ENCODE assay signal across 1 cellular context in the genomic region with DNA sequence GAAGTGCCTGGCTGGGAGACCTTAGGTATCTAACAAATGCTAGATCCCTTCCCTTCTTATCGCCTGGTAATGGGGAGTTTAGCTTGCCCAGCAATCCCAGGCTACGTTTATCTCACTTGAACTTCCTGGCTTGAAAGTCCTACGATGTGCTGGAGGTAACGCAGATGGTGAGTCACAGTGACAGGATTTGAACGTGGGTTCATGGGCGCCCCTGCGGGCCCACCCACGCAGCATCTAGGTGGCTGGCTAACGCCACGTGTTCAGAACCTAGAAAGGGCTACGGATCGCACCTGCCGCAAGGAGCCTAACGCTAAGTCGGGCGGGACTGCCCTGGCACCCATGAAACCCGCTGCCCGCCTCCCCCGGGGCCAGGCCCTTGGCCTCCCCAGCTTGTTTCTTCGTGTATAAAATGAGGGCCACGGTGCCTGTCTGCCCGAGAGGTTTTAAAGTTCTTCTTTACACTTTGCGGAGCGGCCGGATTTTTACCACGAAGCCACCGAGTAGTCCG.
TF ChIP-seq lines count a peak whose summit lies in the region.

No MANE protein-coding gene starts in this region.

TF ChIP-seq in A549, 52 proteins besides CTCF, POLR2A, EP300 and RAD21 (continued from another document):
- TF ChIP-seq USF2 (IDR thresholded peaks at IDR 0.05) (peak; percentile 75), EHMT2 (IDR thresholded peaks at IDR 0.05; ENCODE audit: low read depth) (no peak), FOXS1 (CRISPR knock-in tag; IDR thresholded peaks at IDR 0.05) (peak; percentile 70), MAZ (IDR thresholded peaks at IDR 0.05; ENCODE audit: borderline replicate concordance, low read depth, low read length) (no peak), EHF (CRISPR knock-in tag; IDR thresholded peaks at IDR 0.05) (peak; percentile 86), ZNF302 (CRISPR knock-in tag; IDR thresholded peaks at IDR 0.05) (no peak; the same call in 1 of the 2 replicates), CBX2 (IDR thresholded peaks at IDR 0.05; ENCODE audit: borderline replicate concordance, low read depth) (no peak), RFX5 (IDR thresholded peaks at IDR 0.05) (no peak), SREBF2 (IDR thresholded peaks at IDR 0.05) (no peak), HOXB13 (CRISPR knock-in tag; IDR thresholded peaks at IDR 0.05; ENCODE audit: low read depth) (peak; percentile 69; the same call in 1 of the 2 replicates), ZFP36 (IDR thresholded peaks at IDR 0.05; ENCODE audit: borderline replicate concordance, partially characterized antibody) (no peak), RCOR1 (IDR thresholded peaks at IDR 0.05; ENCODE audit: low read depth, low read length) (no peak), TP53 (CRISPR knock-in tag; IDR thresholded peaks at IDR 0.05) (peak; percentile 91; the same call in 1 of the 2 replicates), ATOH8 (CRISPR knock-in tag; IDR thresholded peaks at IDR 0.05; ENCODE audit: low read depth) (peak; percentile 70), ELK1 (IDR thresholded peaks at IDR 0.05; ENCODE audit: low read depth, low read length) (no peak), NFE2L2 (conservative IDR thresholded peaks at IDR 0.05; ENCODE audit: low read length) (peak; percentile 49; the same call in 1 of the 2 replicates), PBX3 (IDR thresholded peaks at IDR 0.05) (no peak), FOSL2 (IDR thresholded peaks at IDR 0.05) (peak; percentile 12; the same call in 1 of the 2 replicates), FOSL2 (CRISPR knock-in tag; IDR thresholded peaks at IDR 0.05) (peak; percentile 84), TFCP2L1 (CRISPR knock-in tag; IDR thresholded peaks at IDR 0.05) (peak; percentile 95), HEYL (CRISPR knock-in tag; IDR thresholded peaks at IDR 0.05) (no peak), SMC3 (IDR thresholded peaks at IDR 0.05) (no peak), HDAC2 (IDR thresholded peaks at IDR 0.05) (peak; percentile 60; the same call in 1 of the 2 replicates), MAFK (IDR thresholded peaks at IDR 0.05; ENCODE audit: partially characterized antibody) (no peak), HOXB5 (CRISPR knock-in tag; IDR thresholded peaks at IDR 0.05) (peak; percentile 86), FOSB (CRISPR knock-in tag; IDR thresholded peaks at IDR 0.05) (peak; percentile 97), PHF8 (IDR thresholded peaks at IDR 0.05; ENCODE audit: borderline replicate concordance, low read depth) (peak; percentile 54; the same call in 1 of the 2 replicates), CEBPB (IDR thresholded peaks at IDR 0.05) (no peak), ZSCAN20 (CRISPR knock-in tag; IDR thresholded peaks at IDR 0.05) (peak; percentile 2; the same call in 1 of the 2 replicates), ESRRA (IDR thresholded peaks at IDR 0.05; ENCODE audit: borderline replicate concordance, low read length) (no peak)
